Comparison of ENCODE assay signal across 24 cellular contexts in the genomic region with DNA sequence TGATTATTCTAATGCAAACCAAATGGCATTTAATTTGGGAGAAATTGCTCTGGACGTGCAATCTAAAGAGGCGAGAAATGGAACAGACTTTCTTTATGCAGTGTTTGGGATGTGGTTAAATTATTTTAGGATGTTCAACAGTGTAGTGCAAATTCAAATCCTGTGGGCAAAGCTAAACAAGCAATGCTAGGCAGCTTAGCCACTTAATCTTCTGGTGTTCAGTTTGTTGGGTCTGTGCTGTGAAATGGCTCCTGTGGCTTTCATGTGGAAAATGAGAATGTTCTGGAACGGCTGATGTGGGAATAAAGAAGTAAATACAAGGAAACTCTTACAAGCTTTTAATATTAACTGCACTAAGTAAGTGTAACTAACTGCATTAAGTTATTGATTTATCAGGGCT.
DNase-seq lines count a peak whose midpoint lies in the region; TF ChIP-seq lines count a peak whose summit lies in the region.
"Had no signal": no experiment of that assay in that cellular context is flagged by ENCODE, and none has a peak within 500 bp of the region (broad histone marks: within the 10 kb centered on the region; RNA-seq: fewer than 3 reads in every experiment).

No MANE protein-coding gene starts in this region.

- H3K9me2 ChIP-seq in OCI-LY7 (ENCODE audit: insufficient read depth, low read length): no peaks in the 10 kb centered on the region

- H4K20me1 ChIP-seq in H9 (ENCODE audit: control insufficient read depth, insufficient read depth, insufficient read length) (no peaks in the 10 kb centered on the region), OCI-LY7 (ENCODE audit: insufficient read depth, low read length) (no peaks in the 10 kb centered on the region)

- peaks cover 12 to 17% of the 10 kb centered on the region in 2 experiments for H3K4me1 Mint-ChIP-seq in H9

- no peaks in the 10 kb centered on the region for H3K9me3 Mint-ChIP-seq in H9
- H3K9me3 Mint-ChIP-seq: CD4-positive, alpha-beta T cell had no signal

- CTCF ChIA-PET in OCI-LY7 (lab: Charles Lee; ENCODE audit: unreplicated experiment): no interaction called here

- H3K27ac ChIP-seq in H9 (ENCODE audit: insufficient read length, low read depth, low read length): no peak overlapping the region
- no peak overlapping the region for H3K27ac ChIP-seq in OCI-LY7 (ENCODE audit: low read depth, low read length, poor library complexity, severe bottlenecking)
- H3K27ac ChIP-seq: A549, SK-N-MC had no signal

- H3K9me3 ChIP-seq in H9 (ENCODE audit: control insufficient read depth, low read depth, low read length) (no peaks in the 10 kb centered on the region), OCI-LY7 (ENCODE audit: low read length) (no peaks in the 10 kb centered on the region), BE2C (no peaks in the 10 kb centered on the region)
- H3K9me3 ChIP-seq: A549, Caco-2, MG63 had no signal

- no peak overlapping the region for H3T11ph ChIP-seq in H9 (ENCODE audit: low read length)

- H3K79me1 ChIP-seq in H9 (ENCODE audit: insufficient read depth, low read depth, low read length, poor library complexity, severe bottlenecking): no peaks in the 10 kb centered on the region

- no peak overlapping the region for H4K91ac ChIP-seq in H9 (ENCODE audit: insufficient read length, low read depth, low read length)

- H3K36me3 ChIP-seq in OCI-LY7 (ENCODE audit: insufficient read depth, low read length) (no peaks in the 10 kb centered on the region), BE2C (no peaks in the 10 kb centered on the region)
- H3K36me3 ChIP-seq: MG63 had no signal

- H3K23ac ChIP-seq in H9 (ENCODE audit: insufficient read length, low read depth, low read length): no peak overlapping the region

- no peak overlapping the region for H3K4me3 Mint-ChIP-seq in H9
- H3K4me3 Mint-ChIP-seq: CD4-positive, alpha-beta T cell had no signal

- no peak overlapping the region for H2BK15ac ChIP-seq in H9 (ENCODE audit: low read depth, low read length)

- no peak overlapping the region for H2AK5ac ChIP-seq in H9 (ENCODE audit: insufficient read length, low read length)

- no peaks in the 10 kb centered on the region for H3K23me2 ChIP-seq in H9 (ENCODE audit: insufficient read length, low read depth, low read length, poor library complexity, severe bottlenecking)

- no peaks in the 10 kb centered on the region for H3K79me2 ChIP-seq in H9 (ENCODE audit: insufficient read depth, low read length)
- no peaks in the 10 kb centered on the region for H3K79me2 ChIP-seq in OCI-LY7 (ENCODE audit: insufficient read depth, low read depth, low read length)

- H2AFZ ChIP-seq in H9 (ENCODE audit: low read length) (no peak overlapping the region), OCI-LY7 (ENCODE audit: low read length) (no peak overlapping the region)

- H4K8ac ChIP-seq in H9 (replicated peaks; ENCODE audit: insufficient read length, low read depth, low read length): no peak overlapping the region

- H4K5ac ChIP-seq in H9 (ENCODE audit: insufficient read length, low read depth, low read length): no peak overlapping the region

- no peak overlapping the region for H2BK120ac ChIP-seq in H9 (ENCODE audit: low read depth, low read length, poor library complexity, severe bottlenecking)

- H3K4me2 ChIP-seq in H9 (ENCODE audit: insufficient read depth, insufficient read length, low read length): no peak overlapping the region
- peak overlapping the region; percentile 32; the same call in 1 of the 2 replicates for H3K4me2 ChIP-seq in OCI-LY7 (ENCODE audit: low read length)
- H3K4me2 ChIP-seq: A549 had no signal

- H2BK12ac ChIP-seq in H9 (ENCODE audit: insufficient read length, low read depth, low read length): no peak overlapping the region

- DNase-seq in H9: no peak
- no peak for DNase-seq in OCI-LY7 (ENCODE audit: low spot score)
- DNase-seq in epithelial cell of proximal tubule (ENCODE audit: low read depth): peak; percentile 29
- DNase-seq in renal cortical epithelial cell (ENCODE audit: low read depth): peak; percentile 89
- no peak for DNase-seq in BE2C
- no peak for DNase-seq in HCEC 1CT
- no peak for DNase-seq in SIG-M5 (lab: John Stamatoyannopoulos, UW)
- no peak for DNase-seq in AG20443 (ENCODE audit: low spot score)
- DNase-seq: Caco-2; CD4-positive, alpha-beta T cell; EL; GF-D8; GOT3; Kasumi-1; MG63; NCI-H1048; NCI-H1417 treated with DMSO at 0.1 percent for 48 hours; NCI-H187; NCI-H446 treated with DMSO at 0.1 percent for 48 hours; NCI-H748 treated with DMSO at 0.1 percent for 48 hours; PC-3; SHP77 had no signal

- no peak overlapping the region for H2BK5ac ChIP-seq in H9 (ENCODE audit: insufficient read length, low read length)

- H3K27ac Mint-ChIP-seq in H9: 0 out of 7 replicates have a peak overlapping the region, but pooled peaks have one; percentile 6 to 24 (median 8)
- H3K27ac Mint-ChIP-seq: CD4-positive, alpha-beta T cell had no signal

- no peak overlapping the region for H3K9ac ChIP-seq in H9 (ENCODE audit: extremely low read depth, insufficient read length, low read length)

- H3K18ac ChIP-seq in H9 (ENCODE audit: insufficient read length, low read depth, low read length): no peak overlapping the region

- H3K56ac ChIP-seq in H9 (ENCODE audit: insufficient read length, low read depth, low read length): no peak overlapping the region

- H3K4me3 ChIP-seq in OCI-LY7 (ENCODE audit: low read depth, low read length, poor library complexity, severe bottlenecking) (no peak overlapping the region), epithelial cell of proximal tubule (ENCODE audit: low read depth, low read length) (no peak overlapping the region), BE2C (ENCODE audit: low read depth, low read length) (no peak overlapping the region)
- H3K4me3 ChIP-seq: A549, MG63, SK-N-MC had no signal

- TF ChIP-seq CTCF in H9 (conservative IDR thresholded peaks at IDR 0.05) (no peak), OCI-LY7 (conservative IDR thresholded peaks at IDR 0.05; ENCODE audit: low read length) (no peak), epithelial cell of proximal tubule (conservative IDR thresholded peaks at IDR 0.05; ENCODE audit: low read depth, low read length) (no peak), BE2C (IDR thresholded peaks at IDR 0.05; ENCODE audit: low read depth, low read length) (no peak)

- H3K27me3 Mint-ChIP-seq in H9 (ENCODE audit: low read depth): no peaks in the 10 kb centered on the region
- H3K27me3 Mint-ChIP-seq: CD4-positive, alpha-beta T cell had no signal

- no peak overlapping the region for H3K4ac ChIP-seq in H9 (ENCODE audit: low read depth, low read length)

- no peaks in the 10 kb centered on the region for H3K36me3 Mint-ChIP-seq in H9 (ENCODE audit: insufficient read depth in 1 of 3, low read depth in 3 of 3)

- WGBS in H9 (ENCODE audit: extremely low coverage, insufficient read length, low lambda C conversion rate): no CpG with 5 or more reads among the region's 3 CpGs

- POLR2A ChIA-PET in OCI-LY7 (lab: Charles Lee): interaction anchor here (0.7 to 1.4 kb wide), 4 partner anchors 8 to 24 kb away, joined by 3 to 4 read pairs (median 3); no protein-coding TSS in a partner anchor

- BruUV-seq in OCI-LY7 (replicated peaks; lab: Mats Ljungman, UMichigan): no TSS peak

- H3K14ac ChIP-seq in H9 (ENCODE audit: insufficient read depth, low read length): no peak overlapping the region

- intact Hi-C loops in OCI-LY7 (cut with micrococcal nuclease; ENCODE audit: unreplicated experiment): no loop called here

- H3K4me1 ChIP-seq in H9 (ENCODE audit: insufficient read depth, low read length): peaks cover 7% of the 10 kb centered on the region; the same call in 1 of the 2 replicates
- H3K4me1 ChIP-seq in OCI-LY7 (ENCODE audit: insufficient read depth, low read length, poor library complexity, severe bottlenecking): peaks cover 18% of the 10 kb centered on the region
- H3K4me1 ChIP-seq in BE2C: no peaks in the 10 kb centered on the region
- H3K4me1 ChIP-seq: A549, Caco-2 had no signal

- H2BK20ac ChIP-seq in H9 (ENCODE audit: low read depth, low read length, poor library complexity, severe bottlenecking): no peak overlapping the region

- no peaks in the 10 kb centered on the region for H3K27me3 ChIP-seq in H9 (ENCODE audit: insufficient read depth, low read length)
- H3K27me3 ChIP-seq in BE2C: no peaks in the 10 kb centered on the region
- H3K27me3 ChIP-seq: MG63 had no signal

Comparison
In these comparisons a context has a peak if more than half of its experiments do, and no peak if none do; other contexts are left out.
1. DNase-seq: peak in epithelial cell of proximal tubule (single experiment) and renal cortical epithelial cell (single experiment); none in H9 (single experiment), OCI-LY7 (single experiment), BE2C (single experiment), HCEC 1CT (single experiment), SIG-M5 (single experiment) and AG20443 (single experiment).